Comparison of ENCODE assay signal across 21 cellular contexts in the genomic region with DNA sequence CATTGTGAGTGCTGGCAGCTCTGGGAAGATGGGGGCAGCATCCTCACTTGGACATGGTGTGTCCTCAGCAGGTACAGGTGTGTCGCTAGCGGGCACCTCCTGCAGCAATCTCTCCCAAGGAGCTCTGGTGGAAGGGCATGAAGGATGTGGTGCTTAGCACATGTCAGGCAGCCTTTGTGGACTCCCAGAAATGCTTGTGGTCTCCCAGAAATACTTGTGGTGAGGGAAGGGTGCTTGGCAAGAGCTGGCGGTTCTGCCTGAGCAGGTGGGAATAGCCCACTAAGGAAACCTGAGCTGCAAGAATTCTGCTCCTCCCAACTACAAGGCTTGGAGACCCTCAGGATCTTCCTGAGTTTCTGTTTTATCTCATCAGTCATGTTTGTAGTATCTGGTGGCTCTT.
"Had no signal": no experiment of that assay in that cellular context is flagged by ENCODE, and none has a peak within 500 bp of the region (broad histone marks: within the 10 kb centered on the region; RNA-seq: fewer than 3 reads in every experiment).

No MANE protein-coding gene starts in this region.

- H3K4me3 ChIP-seq: adrenal gland, ascending aorta, gastroesophageal sphincter, heart left ventricle, ovary, prostate gland, right atrium auricular region, upper lobe of left lung had no signal

- H3K4me1 ChIP-seq: adrenal gland, ascending aorta, gastroesophageal sphincter, heart left ventricle, prostate gland, right atrium auricular region, upper lobe of left lung had no signal

- H3K9me3 ChIP-seq: adrenal gland, ascending aorta, neutrophil, ovary, prostate gland, right atrium auricular region, upper lobe of left lung had no signal

- H3K27me3 ChIP-seq: adrenal gland, ascending aorta, gastroesophageal sphincter, heart left ventricle, neutrophil, ovary, right atrium auricular region, upper lobe of left lung had no signal

- H3K27ac ChIP-seq: adrenal gland, ascending aorta, gastroesophageal sphincter, heart left ventricle, neutrophil, ovary, prostate gland, right atrium auricular region, upper lobe of left lung, WERI-Rb-1 had no signal

- H3K36me3 ChIP-seq: adrenal gland, ascending aorta, gastroesophageal sphincter, heart left ventricle, neutrophil, ovary, prostate gland, right atrium auricular region, upper lobe of left lung, WERI-Rb-1 had no signal

- DNase-seq: activated CD4-positive, alpha-beta T cell treated with anti-CD3 and anti-CD28 coated beads, Interleukin-2, amount 50 U/mL, for 4 hours; activated CD8-positive, alpha-beta memory T cell treated with anti-CD3 and anti-CD28 coated beads for 24 hours; activated CD8-positive, alpha-beta memory T cell treated with anti-CD3 and anti-CD28 coated beads, Interleukin-2, amount 50 U/mL, for 4 hours; activated naive CD4-positive, alpha-beta T cell; activated T-cell treated with anti-CD3 and anti-CD28 coated beads, Interleukin-2, amount 50 U/mL, for 24 hours; adrenal gland; cortex of kidney; endodermal cell; heart left ventricle; midbrain; ovary; stimulated activated CD4-positive, alpha-beta T cell treated with anti-CD3 and anti-CD28 coated beads, Interleukin-4, amount 100 ng/mL, for 24 hours; stimulated activated naive CD4-positive, alpha-beta T cell treated with Interleukin-2 at 50 U/mL for 16 hours; T-helper 1 cell; upper lobe of left lung; WERI-Rb-1 had no signal
